Comparison of ENCODE assay signal across 1 cellular context in the genomic region with DNA sequence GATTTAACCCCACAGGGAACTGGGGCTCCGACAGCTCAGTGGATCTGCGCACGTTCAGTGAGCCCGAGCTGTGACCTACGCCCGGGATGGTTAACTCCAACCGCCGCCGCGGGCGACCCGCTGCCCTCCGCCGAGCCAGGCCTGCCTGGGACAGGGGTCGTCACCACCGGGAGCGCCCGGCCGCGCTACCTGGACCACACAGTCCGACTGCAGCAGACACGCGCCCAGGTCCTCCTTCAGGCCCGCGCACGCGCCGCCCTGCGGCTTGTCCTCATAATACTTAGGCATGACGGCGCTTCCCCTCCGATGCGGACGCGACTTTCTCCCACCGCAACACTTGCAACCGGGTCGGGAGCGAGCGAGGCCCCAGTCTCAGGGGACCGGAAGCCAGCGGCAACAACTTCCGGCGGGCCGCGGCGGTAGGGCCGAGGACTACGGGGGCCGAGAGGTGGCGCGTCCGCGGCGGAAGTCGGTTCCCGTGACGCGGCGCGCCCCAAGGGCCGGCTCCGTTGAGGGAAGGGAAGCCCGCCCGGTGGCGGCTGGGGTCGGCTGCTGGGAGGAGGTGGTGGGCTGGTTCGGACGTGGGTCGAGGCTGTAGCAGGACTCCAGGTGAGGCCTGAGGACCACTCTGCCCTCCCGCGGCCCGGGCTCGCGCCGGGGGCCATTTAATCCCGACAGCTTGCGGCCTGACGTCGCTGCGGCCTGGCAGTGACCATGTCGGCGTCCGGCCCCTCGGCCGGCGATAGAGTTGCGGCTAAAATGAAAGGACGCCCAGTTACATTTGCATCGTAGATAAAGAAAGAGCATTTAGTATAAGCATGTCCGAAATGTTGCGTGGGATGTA.
A peak's percentile ranks its signal among the peaks of the same experiment; 100 is the strongest.
TF ChIP-seq lines count a peak whose summit lies in the region.

A gene with protein sequence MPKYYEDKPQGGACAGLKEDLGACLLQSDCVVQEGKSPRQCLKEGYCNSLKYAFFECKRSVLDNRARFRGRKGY (minus strand): TSS at position 395 of the 844 bp plus-strand sequence. CDS start 107 bp downstream, at position 288.
A gene with protein sequence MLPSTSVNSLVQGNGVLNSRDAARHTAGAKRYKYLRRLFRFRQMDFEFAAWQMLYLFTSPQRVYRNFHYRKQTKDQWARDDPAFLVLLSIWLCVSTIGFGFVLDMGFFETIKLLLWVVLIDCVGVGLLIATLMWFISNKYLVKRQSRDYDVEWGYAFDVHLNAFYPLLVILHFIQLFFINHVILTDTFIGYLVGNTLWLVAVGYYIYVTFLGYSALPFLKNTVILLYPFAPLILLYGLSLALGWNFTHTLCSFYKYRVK (plus strand): TSS at position 472 of the 844 bp plus-strand sequence. CDS start 1,171 bp downstream, outside the sequence.

TF ChIP-seq in SK-N-SH, 30 proteins besides CTCF, POLR2A, EP300 and RAD21 (continued from another document):
- TF ChIP-seq, protein P1, sequence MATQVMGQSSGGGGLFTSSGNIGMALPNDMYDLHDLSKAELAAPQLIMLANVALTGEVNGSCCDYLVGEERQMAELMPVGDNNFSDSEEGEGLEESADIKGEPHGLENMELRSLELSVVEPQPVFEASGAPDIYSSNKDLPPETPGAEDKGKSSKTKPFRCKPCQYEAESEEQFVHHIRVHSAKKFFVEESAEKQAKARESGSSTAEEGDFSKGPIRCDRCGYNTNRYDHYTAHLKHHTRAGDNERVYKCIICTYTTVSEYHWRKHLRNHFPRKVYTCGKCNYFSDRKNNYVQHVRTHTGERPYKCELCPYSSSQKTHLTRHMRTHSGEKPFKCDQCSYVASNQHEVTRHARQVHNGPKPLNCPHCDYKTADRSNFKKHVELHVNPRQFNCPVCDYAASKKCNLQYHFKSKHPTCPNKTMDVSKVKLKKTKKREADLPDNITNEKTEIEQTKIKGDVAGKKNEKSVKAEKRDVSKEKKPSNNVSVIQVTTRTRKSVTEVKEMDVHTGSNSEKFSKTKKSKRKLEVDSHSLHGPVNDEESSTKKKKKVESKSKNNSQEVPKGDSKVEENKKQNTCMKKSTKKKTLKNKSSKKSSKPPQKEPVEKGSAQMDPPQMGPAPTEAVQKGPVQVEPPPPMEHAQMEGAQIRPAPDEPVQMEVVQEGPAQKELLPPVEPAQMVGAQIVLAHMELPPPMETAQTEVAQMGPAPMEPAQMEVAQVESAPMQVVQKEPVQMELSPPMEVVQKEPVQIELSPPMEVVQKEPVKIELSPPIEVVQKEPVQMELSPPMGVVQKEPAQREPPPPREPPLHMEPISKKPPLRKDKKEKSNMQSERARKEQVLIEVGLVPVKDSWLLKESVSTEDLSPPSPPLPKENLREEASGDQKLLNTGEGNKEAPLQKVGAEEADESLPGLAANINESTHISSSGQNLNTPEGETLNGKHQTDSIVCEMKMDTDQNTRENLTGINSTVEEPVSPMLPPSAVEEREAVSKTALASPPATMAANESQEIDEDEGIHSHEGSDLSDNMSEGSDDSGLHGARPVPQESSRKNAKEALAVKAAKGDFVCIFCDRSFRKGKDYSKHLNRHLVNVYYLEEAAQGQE (IDR thresholded peaks at IDR 0.05; ENCODE audit: low read depth, low read length) = peak; percentile 66; the same call in 1 of the 2 replicates
- TF ChIP-seq TCF12 (IDR thresholded peaks at IDR 0.05) (no peak), YY1 (IDR thresholded peaks at IDR 0.05; ENCODE audit: low read depth) (peak; percentile 75), RCOR1 (IDR thresholded peaks at IDR 0.05; ENCODE audit: low read length) (no peak), MEF2A (IDR thresholded peaks at IDR 0.05; ENCODE audit: borderline replicate concordance, low read depth) (no peak), ELF1 (IDR thresholded peaks at IDR 0.05) (peak; percentile 82), POLR2AphosphoS5 (IDR thresholded peaks at IDR 0.05; ENCODE audit: low read depth, low read length) (peak; percentile 92), FOXJ3 (CRISPR knock-in tag; IDR thresholded peaks at IDR 0.05) (peak; percentile 65), RFX5 (IDR thresholded peaks at IDR 0.05; ENCODE audit: low read length) (no peak), NRF1 (IDR thresholded peaks at IDR 0.05; ENCODE audit: low read depth, low read length) (no peak), RXRA (IDR thresholded peaks at IDR 0.05; ENCODE audit: borderline replicate concordance, low read depth) (no peak), FOXM1 (IDR thresholded peaks at IDR 0.05; ENCODE audit: low read depth) (no peak), GABPA (IDR thresholded peaks at IDR 0.05; ENCODE audit: low read depth) (peak; percentile 97), TEAD4 (IDR thresholded peaks at IDR 0.05; ENCODE audit: borderline replicate concordance, insufficient read depth) (no peak), CHD2 (IDR thresholded peaks at IDR 0.05; ENCODE audit: low read length, partially characterized antibody) (peak; percentile 13)
- TF ChIP-seq, protein P2, sequence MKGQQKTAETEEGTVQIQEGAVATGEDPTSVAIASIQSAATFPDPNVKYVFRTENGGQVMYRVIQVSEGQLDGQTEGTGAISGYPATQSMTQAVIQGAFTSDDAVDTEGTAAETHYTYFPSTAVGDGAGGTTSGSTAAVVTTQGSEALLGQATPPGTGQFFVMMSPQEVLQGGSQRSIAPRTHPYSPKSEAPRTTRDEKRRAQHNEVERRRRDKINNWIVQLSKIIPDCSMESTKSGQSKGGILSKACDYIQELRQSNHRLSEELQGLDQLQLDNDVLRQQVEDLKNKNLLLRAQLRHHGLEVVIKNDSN (IDR thresholded peaks at IDR 0.05; ENCODE audit: borderline replicate concordance, low read depth) = no peak
- TF ChIP-seq, protein P3, sequence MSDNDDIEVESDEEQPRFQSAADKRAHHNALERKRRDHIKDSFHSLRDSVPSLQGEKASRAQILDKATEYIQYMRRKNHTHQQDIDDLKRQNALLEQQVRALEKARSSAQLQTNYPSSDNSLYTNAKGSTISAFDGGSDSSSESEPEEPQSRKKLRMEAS (IDR thresholded peaks at IDR 0.05; ENCODE audit: low read depth) = peak; percentile 74; the same call in 1 of the 2 replicates
- TF ChIP-seq, protein P4, sequence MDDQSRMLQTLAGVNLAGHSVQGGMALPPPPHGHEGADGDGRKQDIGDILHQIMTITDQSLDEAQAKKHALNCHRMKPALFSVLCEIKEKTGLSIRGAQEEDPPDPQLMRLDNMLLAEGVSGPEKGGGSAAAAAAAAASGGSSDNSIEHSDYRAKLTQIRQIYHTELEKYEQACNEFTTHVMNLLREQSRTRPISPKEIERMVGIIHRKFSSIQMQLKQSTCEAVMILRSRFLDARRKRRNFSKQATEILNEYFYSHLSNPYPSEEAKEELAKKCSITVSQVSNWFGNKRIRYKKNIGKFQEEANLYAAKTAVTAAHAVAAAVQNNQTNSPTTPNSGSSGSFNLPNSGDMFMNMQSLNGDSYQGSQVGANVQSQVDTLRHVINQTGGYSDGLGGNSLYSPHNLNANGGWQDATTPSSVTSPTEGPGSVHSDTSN (IDR thresholded peaks at IDR 0.05) = no peak
- TF ChIP-seq, protein P5, sequence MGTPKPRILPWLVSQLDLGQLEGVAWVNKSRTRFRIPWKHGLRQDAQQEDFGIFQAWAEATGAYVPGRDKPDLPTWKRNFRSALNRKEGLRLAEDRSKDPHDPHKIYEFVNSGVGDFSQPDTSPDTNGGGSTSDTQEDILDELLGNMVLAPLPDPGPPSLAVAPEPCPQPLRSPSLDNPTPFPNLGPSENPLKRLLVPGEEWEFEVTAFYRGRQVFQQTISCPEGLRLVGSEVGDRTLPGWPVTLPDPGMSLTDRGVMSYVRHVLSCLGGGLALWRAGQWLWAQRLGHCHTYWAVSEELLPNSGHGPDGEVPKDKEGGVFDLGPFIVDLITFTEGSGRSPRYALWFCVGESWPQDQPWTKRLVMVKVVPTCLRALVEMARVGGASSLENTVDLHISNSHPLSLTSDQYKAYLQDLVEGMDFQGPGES (IDR thresholded peaks at IDR 0.05; ENCODE audit: low read depth, low read length) = no peak
